Comparison of ENCODE assay signal across 6 cellular contexts in genomic region chr16:60367739-60368138, GRCh38.
"Had no signal": no experiment of that assay in that cellular context is flagged by ENCODE, and none has a peak within 500 bp of the region (broad histone marks: within the 10 kb centered on the region; RNA-seq: fewer than 3 reads in every experiment).

No MANE protein-coding gene starts in this region.

- H3K27me3 Mint-ChIP-seq: IgD-negative memory B cell had no signal

- ATAC-seq: K562 had no signal

- H3K4me3 Mint-ChIP-seq: IgD-negative memory B cell had no signal

- H3K27ac ChIP-seq: HL-60 had no signal

- FAIRE-seq: HTR-8/SVneo, K562 had no signal

- H3K27ac Mint-ChIP-seq: IgD-negative memory B cell had no signal

- H3K36me3 Mint-ChIP-seq: IgD-negative memory B cell had no signal

- H3K4me1 Mint-ChIP-seq: IgD-negative memory B cell had no signal

- H3K4me3 ChIP-seq: K562 had no signal

- DNase-seq: IMR-90, KBM-7 had no signal
